Comparison of ENCODE assay signal across 8 cellular contexts in the genomic region with DNA sequence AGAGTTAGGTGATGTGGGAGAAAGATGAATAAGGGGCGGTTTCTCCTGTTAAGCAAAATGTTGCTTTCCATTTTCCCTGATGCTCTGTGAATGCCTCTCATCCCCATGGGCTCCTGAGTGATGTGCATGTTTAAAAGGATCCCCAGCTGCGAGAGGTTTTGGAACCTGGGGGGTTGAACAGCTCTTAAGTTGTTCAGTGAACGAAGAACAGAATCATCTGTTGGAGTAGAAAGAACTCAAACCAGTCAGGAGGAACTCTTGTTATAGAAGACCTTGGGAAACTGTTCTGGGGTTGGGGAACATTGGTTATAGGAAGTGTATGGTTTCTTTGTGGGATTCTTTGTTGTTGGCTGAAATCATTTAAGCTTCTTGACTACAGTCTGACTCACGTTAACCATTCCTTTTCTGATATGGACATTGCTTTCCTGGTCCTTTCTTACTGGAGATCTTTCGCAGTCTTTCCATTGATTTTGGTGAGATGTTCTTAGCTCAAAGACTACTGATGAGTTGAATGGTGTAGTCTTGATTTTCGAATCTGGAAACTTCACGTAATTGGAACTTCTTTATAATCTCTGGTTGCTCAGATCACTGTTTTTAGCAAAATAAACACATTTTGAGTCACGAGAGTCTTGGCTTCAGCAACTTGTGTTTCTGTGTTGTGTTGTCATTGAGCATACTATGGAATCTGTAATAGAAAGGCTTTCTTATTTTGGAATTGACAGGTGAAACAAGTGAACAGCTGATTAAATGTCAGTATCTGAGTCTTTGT. TPM values are rescaled to one million over a fixed set of nuclear protein-coding genes. Genes with fewer than 3 reads are reported as not detected.
DNase-seq lines count a peak whose midpoint lies in the region; ATAC-seq and TF ChIP-seq lines count a peak whose summit lies in the region.

No MANE protein-coding gene starts in this region.

- H3K4me1 Mint-ChIP-seq in stimulated activated naive CD8-positive, alpha-beta T cell treated with anti-CD3 and anti-CD28 coated beads, Interleukin-15, Interleukin-2, amounts not matched to agents 100 ng/mL and 50 ng/mL, for 24 hours (ENCODE audit: low read depth), result peaks cover 61% of the 10 kb centered on the region

- no peak for DNase-seq in stimulated activated naive CD8-positive, alpha-beta T cell treated with anti-CD3 and anti-CD28 coated beads, Interleukin-15, Interleukin-2, amounts not matched to agents 100 U/mL and 50 U/mL, for 24 hours
- DNase-seq in foreskin fibroblast, result peak; percentile 20 to 62
- DNase-seq in skeletal muscle cell (ENCODE audit: low read depth), result peak; percentile 38
- no peak for DNase-seq in stimulated activated CD4-positive, alpha-beta T cell treated with anti-CD3 and anti-CD28 coated beads, Interleukin-4, amount 100 ng/mL, for 4 hours
- DNase-seq in NOMO-1 treated with dmso at 0.1 percent for 144 hours (lab: John Stamatoyannopoulos, UW; ENCODE audit: unreplicated experiment), result no peak
- DNase-seq in H4 (ENCODE audit: low spot score), result no peak

- H3K4me3 ChIP-seq in foreskin fibroblast (ENCODE audit: low read depth in 1 of 2, low read length in 2 of 2), result peak overlapping the region; percentile 72 to 73
- peak overlapping the region; percentile 66 for H3K4me3 ChIP-seq in skeletal muscle cell (ENCODE audit: low read depth, low read length)

- TF ChIP-seq CTCF in VCaP (conservative IDR thresholded peaks at IDR 0.05), result no peak
- no peak for TF ChIP-seq CTCF in foreskin fibroblast (IDR thresholded peaks at IDR 0.05; ENCODE audit: low read depth, low read length)

- peak overlapping the region; percentile 100 for H3K27ac Mint-ChIP-seq in stimulated activated naive CD8-positive, alpha-beta T cell treated with anti-CD3 and anti-CD28 coated beads, Interleukin-15, Interleukin-2, amounts not matched to agents 100 ng/mL and 50 ng/mL, for 24 hours

- H3K9me3 Mint-ChIP-seq in stimulated activated naive CD8-positive, alpha-beta T cell treated with anti-CD3 and anti-CD28 coated beads, Interleukin-15, Interleukin-2, amounts not matched to agents 100 ng/mL and 50 ng/mL, for 24 hours, result no peaks in the 10 kb centered on the region

- H3K27me3 Mint-ChIP-seq in stimulated activated naive CD8-positive, alpha-beta T cell treated with anti-CD3 and anti-CD28 coated beads, Interleukin-15, Interleukin-2, amounts not matched to agents 100 ng/mL and 50 ng/mL, for 24 hours, result no peaks in the 10 kb centered on the region

- peak overlapping the region; percentile 88 for H3K4me3 Mint-ChIP-seq in stimulated activated naive CD8-positive, alpha-beta T cell treated with anti-CD3 and anti-CD28 coated beads, Interleukin-15, Interleukin-2, amounts not matched to agents 100 ng/mL and 50 ng/mL, for 24 hours

- peaks cover 13% of the 10 kb centered on the region for H3K36me3 Mint-ChIP-seq in stimulated activated naive CD8-positive, alpha-beta T cell treated with anti-CD3 and anti-CD28 coated beads, Interleukin-15, Interleukin-2, amounts not matched to agents 100 ng/mL and 50 ng/mL, for 24 hours (ENCODE audit: low read depth)

- ATAC-seq in stimulated activated naive CD8-positive, alpha-beta T cell treated with anti-CD3 and anti-CD28 coated beads, Interleukin-15, Interleukin-2, amounts not matched to agents 100 U/mL and 50 U/mL, for 24 hours, result no peak

- peak overlapping the region; percentile 97 for H3K27ac ChIP-seq in VCaP

RNA-seq across cellular contexts. Expression of a gene that starts 1.3 kb away (rescaled TPM):
- 24.0 and 29.6 TPM in 2 replicates for total RNA-seq in H4 (2014; rRNA removed; shearing (Covaris generic))

RNA-seq across cellular contexts. Expression of a gene that starts 21.0 kb away (rescaled TPM):
- total RNA-seq in H4 (2014; rRNA removed; shearing (Covaris generic)), result 46.3 and 51.7 TPM in 2 replicates

RNA-seq across cellular contexts. Expression of a gene that starts 58.2 kb away (rescaled TPM):
- 1.9 and 2.9 TPM in 2 replicates for total RNA-seq in H4 (2014; rRNA removed; shearing (Covaris generic))

Comparison
In these comparisons a context has a peak if more than half of its experiments do, and no peak if none do; other contexts are left out.
1. DNase-seq: peak in foreskin fibroblast (2 of 2) and skeletal muscle cell (single experiment); none in stimulated activated naive CD8-positive, alpha-beta T cell treated with anti-CD3 and anti-CD28 coated beads, Interleukin-15, Interleukin-2, amounts not matched to agents 100 U/mL and 50 U/mL, for 24 hours (single experiment), stimulated activated CD4-positive, alpha-beta T cell treated with anti-CD3 and anti-CD28 coated beads, Interleukin-4, amount 100 ng/mL, for 4 hours (0 of 2), NOMO-1 treated with dmso at 0.1 percent for 144 hours (single experiment) and H4 (single experiment).